ENCODE assay signal across 22 cellular contexts in genomic region chr19:3272952-3273351, GRCh38. TPM values are rescaled to one million over a fixed set of nuclear protein-coding genes. Genes with fewer than 3 reads are reported as not detected.
DNase-seq lines count a peak whose midpoint lies in the region; FAIRE-seq and TF ChIP-seq lines count a peak whose summit lies in the region.
"Had no signal": no experiment of that assay in that cellular context is flagged by ENCODE, and none has a peak within 500 bp of the region (broad histone marks: within the 10 kb centered on the region; RNA-seq: fewer than 3 reads in every experiment).

No MANE protein-coding gene starts in this region.

- POLR2A ChIA-PET in HEK293 (lab: Yijun Ruan, JAX) = interaction anchor here (0.5 kb wide), 1 partner anchor 12 kb away, joined by 3 read pairs; no protein-coding TSS in a partner anchor
- POLR2A ChIA-PET in H1 (lab: Charles Lee; ENCODE audit: partially characterized antibody) = no interaction called here

- H3K36me3 ChIP-seq in BLaER1 (no peaks in the 10 kb centered on the region), HEK293 (ENCODE audit: control insufficient read depth in 2 of 2, insufficient read depth in 1 of 2, low read length in 2 of 2) (no peaks in the 10 kb centered on the region), H1 (ENCODE audit: control insufficient read depth in 2 of 4, insufficient read depth in 4 of 4, low read length in 3 of 4) (no peaks in the 10 kb centered on the region)
- H3K36me3 ChIP-seq: BE2C, HAP-1 had no signal

- CTCF ChIA-PET in HEK293 (lab: Yijun Ruan, JAX) = interaction anchor here (0.6 to 1.1 kb wide), 2 partner anchors 20 to 130 kb away, joined by 3 to 4 read pairs; no protein-coding TSS in a partner anchor
- CTCF ChIA-PET in H1 (lab: Charles Lee; ENCODE audit: partially characterized antibody) = interaction anchor here (0.6 to 4.7 kb wide), 5 partner anchors 9 to 1121 kb away, joined by 3 to 29 read pairs (median 6); no protein-coding TSS in a partner anchor

- in situ Hi-C loops in GM13977 (cut with MboI; ENCODE audit: low pct_unique_long_range_greater_than_20kb, low sequenced_read_pairs, unreplicated experiment) = no loop called here

- no peak overlapping the region for H2BK12ac ChIP-seq in H1 (ENCODE audit: low read depth, low read length)

- H3K4me3 ChIP-seq in BLaER1 (no peak overlapping the region), HEK293 (ENCODE audit: low read depth, low read length) (no peak overlapping the region), H1 (ENCODE audit: extremely low read depth in 1 of 4, insufficient read depth in 2 of 4, low read depth in 3 of 4, low read length in 4 of 4) (no peak overlapping the region)
- H3K4me3 ChIP-seq: A549, GM23248, HAP-1 had no signal

- H3K9me3 ChIP-seq in BLaER1 = peaks cover 14% of the 10 kb centered on the region
- H3K9me3 ChIP-seq in HEK293 (ENCODE audit: control insufficient read depth, insufficient read depth, low read depth, low read length) = no peaks in the 10 kb centered on the region
- H3K9me3 ChIP-seq in H1 (ENCODE audit: insufficient read depth in 2 of 2, low read depth in 1 of 2, low read length in 1 of 2) = peaks cover 6 to 7% of the 10 kb centered on the region in 2 experiments; a peak in 3 of 4 replicates
- H3K9me3 ChIP-seq: BE2C, HAP-1 had no signal

- H2BK15ac ChIP-seq in H1 (ENCODE audit: low read length) = no peak overlapping the region

- WGBS in H1 (ENCODE audit: extremely low coverage in 1 of 2, insufficient coverage in 1 of 2, insufficient read length in 1 of 2, insufficient replicate concordance in 2 of 2, low coverage in 1 of 2, low lambda C conversion rate in 2 of 2, missing lambda C conversion rate in 1 of 2), 2 experiments = 86% methylated on average over 3 of the region's 3 CpGs; no CpG with 5 or more reads in 1 of the 2 experiments

- no peak for FAIRE-seq in H1 (lab: Jason Lieb, UNC)
- FAIRE-seq: A549, GM12891, H54 had no signal

- H3K9ac ChIP-seq in BLaER1 (no peak overlapping the region), H1 (replicated peaks in 1 of 4; ENCODE audit: extremely low read depth in 1 of 4, low read depth in 3 of 4, low read length in 3 of 4) (no peak overlapping the region)
- H3K9ac ChIP-seq: GM23248 had no signal

- no peak overlapping the region for H3K23ac ChIP-seq in H1 (ENCODE audit: insufficient read length)

- H3K27ac ChIP-seq in BLaER1 = no peak overlapping the region
- H3K27ac ChIP-seq in HEK293 (ENCODE audit: extremely low read depth, low read depth, low read length) = no peak overlapping the region
- H3K27ac ChIP-seq in H1 (ENCODE audit: low read depth, low read length) = no peak overlapping the region
- H3K27ac ChIP-seq: A549, GM23248 had no signal

- H3K27me3 ChIP-seq in BLaER1 = peaks cover 49% of the 10 kb centered on the region
- H3K27me3 ChIP-seq in H1 (replicated peaks in 1 of 4; ENCODE audit: control insufficient read depth in 3 of 4, extremely low read depth in 1 of 4, insufficient read depth in 3 of 4, low read length in 3 of 4) = peaks cover 0 to 10% (median 6%) of the 10 kb centered on the region in 4 experiments; a peak in 4 of 7 replicates

- H2BK20ac ChIP-seq in H1 (ENCODE audit: low read length) = no peak overlapping the region

- no peak for TF ChIP-seq RAD21 in H1 (IDR thresholded peaks at IDR 0.05 in 1 of 2, conservative IDR thresholded peaks at IDR 0.05 in 1 of 2; ENCODE audit: low read depth in 2 of 2, low read length in 2 of 2)

- H2BK120ac ChIP-seq in H1 (replicated peaks; ENCODE audit: low read depth, low read length) = no peak overlapping the region

- TF ChIP-seq EP300 in H1 (IDR thresholded peaks at IDR 0.05; ENCODE audit: borderline replicate concordance in 1 of 2, low read depth in 2 of 2, low read length in 2 of 2) = no peak

- no peak overlapping the region for H3K14ac ChIP-seq in H1 (ENCODE audit: insufficient read length)

- TF ChIP-seq CTCF in HEK293 (tag by site-specific recombination; IDR thresholded peaks at IDR 0.05) (no peak), H1 (IDR thresholded peaks at IDR 0.05; ENCODE audit: control extremely low read depth in 1 of 3, insufficient read depth in 1 of 3, low read depth in 1 of 3, low read length in 3 of 3) (no peak), GM13977 (IDR thresholded peaks at IDR 0.05; ENCODE audit: extremely low read depth, insufficient read depth, missing control alignments) (no peak)

- H4K8ac ChIP-seq in H1 (ENCODE audit: extremely low read depth, insufficient read depth, low read length) = no peak overlapping the region

- H2BK5ac ChIP-seq in H1 (ENCODE audit: low read depth, low read length) = no peak overlapping the region

- H3K4me1 ChIP-seq in BLaER1 (peaks cover 31% of the 10 kb centered on the region), HEK293 (ENCODE audit: control insufficient read depth, insufficient read depth, low read length) (no peaks in the 10 kb centered on the region), H1 (replicated peaks in 1 of 4; ENCODE audit: control insufficient read depth in 3 of 4, insufficient read depth in 4 of 4, low read length in 3 of 4) (peaks cover 2 to 16% (median 5%) of the 10 kb centered on the region in 4 experiments; a peak in 6 of 7 replicates)
- H3K4me1 ChIP-seq: BE2C had no signal

- H4K5ac ChIP-seq in H1 (ENCODE audit: insufficient read length, low read depth, low read length) = no peak overlapping the region

- H4K20me1 ChIP-seq in BLaER1 = peaks cover 41% of the 10 kb centered on the region
- peaks cover 6 to 14% of the 10 kb centered on the region in 2 experiments for H4K20me1 ChIP-seq in H1 (replicated peaks in 1 of 2; ENCODE audit: control insufficient read depth in 1 of 2, insufficient read depth in 2 of 2, low read length in 2 of 2)

- H3K23me2 ChIP-seq in H1 (ENCODE audit: low read depth, low read length) = peaks cover 3% of the 10 kb centered on the region; the same call in 1 of the 2 replicates

- no peak overlapping the region for H2AK5ac ChIP-seq in H1 (ENCODE audit: low read depth, low read length)

- intact Hi-C loops in cardiac septum (cut with DNase I) = no loop called here

- no peak overlapping the region for H3K56ac ChIP-seq in H1 (replicated peaks; ENCODE audit: insufficient read length, low read depth, low read length)

- no peak for DNase-seq in H1 (ENCODE audit: low read depth in 1 of 2, low spot score in 2 of 2)
- no peak for DNase-seq in cardiac septum (ENCODE audit: low spot score)
- DNase-seq in GM13977 (ENCODE audit: low spot score) = no peak
- no peak for DNase-seq in SK-N-DZ (ENCODE audit: low spot score)
- DNase-seq: 8988T; ACHN; AML-193; BE2C; C1 segment of cervical spinal cord; Calu3; CD4-positive, alpha-beta memory T cell; COR-L47; DMS53; DMS79 treated with DMSO at 0.1 percent for 48 hours; GF-D8; GM23248 had no signal

- H4K91ac ChIP-seq in H1 (replicated peaks; ENCODE audit: insufficient read length, low read length) = no peak overlapping the region

- no peak overlapping the region for H3K4ac ChIP-seq in H1 (replicated peaks; ENCODE audit: insufficient read length, low read depth, low read length)

- TF ChIP-seq POLR2A in H1 (IDR thresholded peaks at IDR 0.05; ENCODE audit: control extremely low read depth in 1 of 2, low read depth in 2 of 2, low read length in 2 of 2) = no peak

- no peaks in the 10 kb centered on the region for H3K79me1 ChIP-seq in H1 (ENCODE audit: low read depth, low read length)

- H2AFZ ChIP-seq in H1 (ENCODE audit: low read length) = no peak overlapping the region
- H2AFZ ChIP-seq: GM23248 had no signal

- H3K79me2 ChIP-seq in H1 (ENCODE audit: control insufficient read depth in 1 of 2, insufficient read depth in 2 of 2, low read length in 2 of 2) = no peaks in the 10 kb centered on the region

- no peak overlapping the region for H3K18ac ChIP-seq in H1 (ENCODE audit: extremely low read depth, low read length)

- H3K4me2 ChIP-seq in BLaER1 = 0 out of 2 replicates have a peak overlapping the region, but pooled peaks have one; percentile 7
- H3K4me2 ChIP-seq in H1 (ENCODE audit: insufficient read depth in 1 of 2, low read depth in 2 of 2, low read length in 2 of 2) = no peak overlapping the region
- H3K4me2 ChIP-seq: A549 had no signal

TF ChIP-seq in H1, 55 proteins besides CTCF, POLR2A, EP300 and RAD21:
- TF ChIP-seq E2F6 (IDR thresholded peaks at IDR 0.05) (no peak), CEBPB (IDR thresholded peaks at IDR 0.05; ENCODE audit: low read depth, low read length) (no peak), KDM1A (IDR thresholded peaks at IDR 0.05; ENCODE audit: borderline replicate concordance, low read length) (0 out of 2 replicates have a peak, but pooled peaks have one; percentile 11)
TF ChIP-seq in H1: peak in this region for 1.

RNA-seq across cellular contexts. Expression of gene CELF5, which starts 48.5 kb away (rescaled TPM):
- total RNA-seq in H1 (2021; fragmentation: NEBNext Ultra II Directional; extraction: Animal tissue kit (Norgen Biotek cat#: 25700)) = 9.8 and 9.9 TPM in 2 replicates
- polyA plus RNA-seq in H1 (2011; rRNA removed) = 15.0 and 18.2 TPM in 2 replicates
- 15.4 TPM for polyA plus RNA-seq in H1 (2011; cell fraction: cytosol; rRNA removed)
- polyA plus RNA-seq in H1 (2011; cell fraction: nucleus; rRNA removed) = 43.5 TPM
- polyA plus RNA-seq in H1 (2012, experiment 1 of 2) = 9.0 to 15.7 TPM (median 12.5 TPM) in 4 replicates
- polyA plus RNA-seq in H1 (2012, experiment 2 of 2) = 6.1 TPM
- polyA plus RNA-seq in H1 (2013, experiment 1 of 2) = 11.1 TPM
- 10.4 TPM for polyA plus RNA-seq in H1 (2013, experiment 2 of 2)
- 4.4 and 4.7 TPM in 2 replicates for polyA minus RNA-seq in H1 (2011; rRNA and poly(A)+ RNA removed)
- 4.8 TPM for polyA minus RNA-seq in H1 (2011; cell fraction: cytosol; rRNA and poly(A)+ RNA removed)
- 11.7 TPM for polyA minus RNA-seq in H1 (2011; cell fraction: nucleus; rRNA and poly(A)+ RNA removed)
- not detected for total RNA-seq in cardiac septum
- polyA plus RNA-seq in SK-N-DZ (2014; cell fraction: cytosol; rRNA removed) = 0.37 and 2.6 TPM in 2 replicates
- polyA plus RNA-seq in SK-N-DZ (2014; cell fraction: nucleus; rRNA removed) = 2.1 and 2.8 TPM in 2 replicates
- polyA plus RNA-seq: GM23248 had no signal
